Comparison of ENCODE assay signal across 18 cellular contexts in the genomic region with DNA sequence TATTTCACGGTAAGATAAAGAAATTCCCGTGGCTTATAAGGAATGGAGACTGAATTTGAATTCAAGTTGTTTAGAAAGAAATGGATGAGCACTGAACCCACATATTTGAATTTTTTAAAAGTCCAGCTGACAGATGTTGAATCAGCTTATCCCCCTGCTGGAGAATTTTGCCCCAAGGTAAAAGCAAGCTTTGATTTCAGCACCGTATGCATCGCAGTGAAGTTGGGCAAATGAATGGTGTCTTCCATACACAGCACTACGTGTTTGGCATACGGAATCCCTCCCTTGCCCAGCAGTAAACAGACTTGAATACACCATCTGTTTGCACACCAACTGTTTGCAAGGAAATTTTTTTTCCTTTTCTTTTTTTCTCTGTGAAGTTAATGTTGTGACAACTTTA.
DNase-seq lines count a peak whose midpoint lies in the region; ATAC-seq and TF ChIP-seq lines count a peak whose summit lies in the region.
"Had no signal": no experiment of that assay in that cellular context is flagged by ENCODE, and none has a peak within 500 bp of the region (broad histone marks: within the 10 kb centered on the region; RNA-seq: fewer than 3 reads in every experiment).

No MANE protein-coding gene starts in this region.

- POLR2A ChIA-PET in A673 (lab: Charles Lee; ENCODE audit: low non-redundant PET) = no interaction called here

- H3K4me1 ChIP-seq in A673 (ENCODE audit: insufficient read depth, low read length, poor library complexity, severe bottlenecking) = no peaks in the 10 kb centered on the region

- H3K27ac Mint-ChIP-seq in activated CD8-positive, alpha-beta memory T cell treated with anti-CD3 and anti-CD28 coated beads, Interleukin-2, amount 10 ng/mL, durations not matched to agents 7 days and 5 days = no peak overlapping the region
- H3K27ac Mint-ChIP-seq: B cell, CD14-positive monocyte had no signal

- CTCF ChIA-PET in A673 (lab: Charles Lee) = no interaction called here
- CTCF ChIA-PET in activated CD8-positive, alpha-beta memory T cell treated with anti-CD3 and anti-CD28 coated beads, Interleukin-2, amount 10 ng/mL, durations not matched to agents 7 days and 5 days (lab: Charles Lee) = no interaction called here

- ATAC-seq in activated CD8-positive, alpha-beta memory T cell treated with anti-CD3 and anti-CD28 coated beads, Interleukin-2, amount 10 ng/mL, durations not matched to agents 7 days and 5 days = no peak
- ATAC-seq: Panc1 had no signal

- H3K27me3 Mint-ChIP-seq in activated CD8-positive, alpha-beta memory T cell treated with anti-CD3 and anti-CD28 coated beads, Interleukin-2, amount 10 ng/mL, durations not matched to agents 7 days and 5 days = no peaks in the 10 kb centered on the region
- H3K27me3 Mint-ChIP-seq: B cell had no signal

- no peak overlapping the region for H3K27ac ChIP-seq in A673 (ENCODE audit: low read depth, low read length, poor library complexity, severe bottlenecking)

- TF ChIP-seq CTCF in A673 (conservative IDR thresholded peaks at IDR 0.05; ENCODE audit: low read depth, low read length) (0 out of 2 replicates have a peak, but pooled peaks have one; percentile 22), LNCaP clone FGC (IDR thresholded peaks at IDR 0.05; ENCODE audit: control insufficient read depth, extremely low read depth, insufficient read depth) (no peak), fibroblast of villous mesenchyme (IDR thresholded peaks at IDR 0.05; ENCODE audit: insufficient read depth, low read depth, low read length) (no peak)

- H3K9me3 Mint-ChIP-seq in activated CD8-positive, alpha-beta memory T cell treated with anti-CD3 and anti-CD28 coated beads, Interleukin-2, amount 10 ng/mL, durations not matched to agents 7 days and 5 days (ENCODE audit: low read depth) = peaks cover 15% of the 10 kb centered on the region

- H3K36me3 Mint-ChIP-seq in activated CD8-positive, alpha-beta memory T cell treated with anti-CD3 and anti-CD28 coated beads, Interleukin-2, amount 10 ng/mL, durations not matched to agents 7 days and 5 days = no peaks in the 10 kb centered on the region
- H3K36me3 Mint-ChIP-seq: CD14-positive monocyte had no signal

- peak; percentile 46 for DNase-seq in A673 (ENCODE audit: low spot score)
- peak; percentile 39 for DNase-seq in LNCaP clone FGC (ENCODE audit: low read depth)
- DNase-seq in fibroblast of villous mesenchyme (ENCODE audit: low read depth) = peak; percentile 34
- peak; percentile 41 for DNase-seq in midbrain (lab: John Stamatoyannopoulos, UW)
- DNase-seq in mesenteric fat pad (ENCODE audit: low spot score) = no peak
- DNase-seq in MG63 = no peak
- no peak for DNase-seq in NCI-H1694 (lab: John Stamatoyannopoulos, UW)
- DNase-seq in activated CD8-positive, alpha-beta memory T cell treated with anti-CD3 and anti-CD28 coated beads, Interleukin-2, amount 10 ng/mL, durations not matched to agents 7 days and 5 days = no peak
- DNase-seq: Kasumi-1, NCI-H1092, NCI-H1436, NCI-H1930, NCI-H345, NCI-H524, NCI-H82 had no signal

- H3K27me3 ChIP-seq in A673 (replicated peaks; ENCODE audit: insufficient read depth, low read depth, low read length, poor library complexity) (no peaks in the 10 kb centered on the region), MG63 (no peaks in the 10 kb centered on the region)

- no peaks in the 10 kb centered on the region for H3K9me3 ChIP-seq in A673 (ENCODE audit: low read depth, low read length, poor library complexity, severe bottlenecking)
- no peaks in the 10 kb centered on the region for H3K9me3 ChIP-seq in MG63

- BruUV-seq in A673 (replicated peaks; lab: Mats Ljungman, UMichigan) = no TSS peak

- peak overlapping the region; percentile 25 for H3K4me3 ChIP-seq in A673 (ENCODE audit: low read depth, low read length, poor library complexity, severe bottlenecking)
- no peak overlapping the region for H3K4me3 ChIP-seq in LNCaP clone FGC (ENCODE audit: low read depth, low read length)
- no peak overlapping the region for H3K4me3 ChIP-seq in fibroblast of villous mesenchyme (ENCODE audit: low read depth, low read length)
- H3K4me3 ChIP-seq in MG63 = no peak overlapping the region

- intact Hi-C loops in A673 (cut with micrococcal nuclease; ENCODE audit: unreplicated experiment) = no loop called here

- H3K36me3 ChIP-seq in A673 (ENCODE audit: insufficient read depth, low read length, poor library complexity, severe bottlenecking) (no peaks in the 10 kb centered on the region), MG63 (no peaks in the 10 kb centered on the region)

- H3K4me1 Mint-ChIP-seq in activated CD8-positive, alpha-beta memory T cell treated with anti-CD3 and anti-CD28 coated beads, Interleukin-2, amount 10 ng/mL, durations not matched to agents 7 days and 5 days = no peaks in the 10 kb centered on the region
- H3K4me1 Mint-ChIP-seq: B cell, CD14-positive monocyte had no signal

- no peak overlapping the region for H3K4me3 Mint-ChIP-seq in activated CD8-positive, alpha-beta memory T cell treated with anti-CD3 and anti-CD28 coated beads, Interleukin-2, amount 10 ng/mL, durations not matched to agents 7 days and 5 days
- H3K4me3 Mint-ChIP-seq: B cell, CD14-positive monocyte had no signal

Comparison
In these comparisons a context has a peak if more than half of its experiments do, and no peak if none do; other contexts are left out.
1. DNase-seq: peak in A673 (single experiment), LNCaP clone FGC (single experiment), fibroblast of villous mesenchyme (single experiment) and midbrain (single experiment); none in mesenteric fat pad (single experiment), MG63 (single experiment), NCI-H1694 (single experiment) and activated CD8-positive, alpha-beta memory T cell treated with anti-CD3 and anti-CD28 coated beads, Interleukin-2, amount 10 ng/mL, durations not matched to agents 7 days and 5 days (single experiment).